Comparison of ENCODE assay signal across 24 cellular contexts in genomic region chr10:75640803-75641202, GRCh38.
"Had no signal": no experiment of that assay in that cellular context is flagged by ENCODE, and none has a peak within 500 bp of the region (broad histone marks: within the 10 kb centered on the region; RNA-seq: fewer than 3 reads in every experiment).

No MANE protein-coding gene starts in this region.

- H3K9me3 ChIP-seq: gastroesophageal sphincter, left ventricle myocardium inferior, ovary, prostate gland, thoracic aorta, upper lobe of left lung had no signal

- H3K36me3 Mint-ChIP-seq: activated naive CD8-positive, alpha-beta T cell; stimulated activated effector memory CD8-positive, alpha-beta T cell treated with anti-CD3 and anti-CD28 coated beads, Interleukin-12 subunit alpha, Interleukin-12 subunit beta, amount 100 ng/mL, for 72 hours; T-cell had no signal

- H3K27me3 ChIP-seq: gastroesophageal sphincter, ovary, upper lobe of left lung had no signal

- H3K4me3 ChIP-seq: gastroesophageal sphincter, left ventricle myocardium inferior, ovary, prostate gland, skin epidermis, thoracic aorta, upper lobe of left lung had no signal

- H3K4me1 ChIP-seq: gastroesophageal sphincter, left ventricle myocardium inferior, prostate gland had no signal

- H3K27ac Mint-ChIP-seq: activated B cell treated with CpG ODN at 0.5 μM for 24 hours; activated CD4-positive, alpha-beta T cell treated with anti-CD3 and anti-CD28 coated beads for 36 hours; activated naive CD8-positive, alpha-beta T cell; effector memory CD8-positive, alpha-beta T cell; stimulated activated effector memory CD8-positive, alpha-beta T cell treated with anti-CD3 and anti-CD28 coated beads, Interleukin-12 subunit alpha, Interleukin-12 subunit beta, amount 100 ng/mL, for 72 hours; stimulated activated naive CD8-positive, alpha-beta T cell treated with anti-CD3 and anti-CD28 coated beads, Interleukin-15, Interleukin-2, amounts not matched to agents 100 ng/mL and 50 ng/mL, for 24 hours; T-cell had no signal

- H3K4me3 Mint-ChIP-seq: activated B cell treated with CpG ODN at 0.5 μM for 24 hours; activated CD4-positive, alpha-beta T cell treated with anti-CD3 and anti-CD28 coated beads for 36 hours; activated naive CD8-positive, alpha-beta T cell; effector memory CD8-positive, alpha-beta T cell; stimulated activated effector memory CD8-positive, alpha-beta T cell treated with anti-CD3 and anti-CD28 coated beads, Interleukin-12 subunit alpha, Interleukin-12 subunit beta, amount 100 ng/mL, for 72 hours; stimulated activated naive CD8-positive, alpha-beta T cell treated with anti-CD3 and anti-CD28 coated beads, Interleukin-15, Interleukin-2, amounts not matched to agents 100 ng/mL and 50 ng/mL, for 24 hours; T-cell had no signal

- DNase-seq: activated B cell treated with CpG ODN at 0.5 μM for 24 hours; activated CD4-positive, alpha-beta T cell treated with anti-CD3 and anti-CD28 coated beads for 36 hours; activated CD4-positive, alpha-beta T cell treated with anti-CD3 and anti-CD28 coated beads, Interleukin-2, amount 50 U/mL, for 4 hours; activated effector memory CD4-positive, alpha-beta T cell treated with Interleukin-2 at 50 U/mL for 16 hours; activated naive CD4-positive, alpha-beta T cell treated with Interleukin-2 at 50 U/mL for 16 hours; anterior cingulate cortex; effector memory CD8-positive, alpha-beta T cell; erythroblast; hippocampal formation; kidney; left ventricle myocardium inferior; ovary; retina; stimulated activated CD4-positive, alpha-beta T cell treated with anti-CD3 and anti-CD28 coated beads, Interleukin-4, amount 100 ng/mL, for 24 hours; T-cell had no signal

- ATAC-seq: activated CD4-positive, alpha-beta T cell treated with anti-CD3 and anti-CD28 coated beads for 36 hours; effector memory CD8-positive, alpha-beta T cell; gastroesophageal sphincter; sciatic nerve; stimulated activated effector memory CD8-positive, alpha-beta T cell treated with anti-CD3 and anti-CD28 coated beads, Interleukin-12 subunit alpha, Interleukin-12 subunit beta, amount 100 ng/mL, for 72 hours; T-cell had no signal

- H3K4me1 Mint-ChIP-seq: activated B cell treated with CpG ODN at 0.5 μM for 24 hours; activated CD4-positive, alpha-beta T cell treated with anti-CD3 and anti-CD28 coated beads for 36 hours; stimulated activated effector memory CD8-positive, alpha-beta T cell treated with anti-CD3 and anti-CD28 coated beads, Interleukin-12 subunit alpha, Interleukin-12 subunit beta, amount 100 ng/mL, for 72 hours; T-cell had no signal

- H3K36me3 ChIP-seq: gastroesophageal sphincter, left ventricle myocardium inferior, ovary, prostate gland, thoracic aorta, upper lobe of left lung had no signal

- H3K27ac ChIP-seq: gastroesophageal sphincter, left ventricle myocardium inferior, ovary, prostate gland, skin epidermis, thoracic aorta had no signal

- H3K9me3 Mint-ChIP-seq: activated B cell treated with CpG ODN at 0.5 μM for 24 hours; effector memory CD8-positive, alpha-beta T cell; stimulated activated effector memory CD8-positive, alpha-beta T cell treated with anti-CD3 and anti-CD28 coated beads, Interleukin-12 subunit alpha, Interleukin-12 subunit beta, amount 100 ng/mL, for 72 hours; stimulated activated naive CD8-positive, alpha-beta T cell treated with anti-CD3 and anti-CD28 coated beads, Interleukin-15, Interleukin-2, amounts not matched to agents 100 ng/mL and 50 ng/mL, for 24 hours; T-cell had no signal
